ENCODE assay signal across 12 cellular contexts in genomic region chr7:142440219-142441073, GRCh38.
DNase-seq lines count a peak whose midpoint lies in the region; ATAC-seq, FAIRE-seq and TF ChIP-seq lines count a peak whose summit lies in the region.
"Had no signal": no experiment of that assay in that cellular context is flagged by ENCODE, and none has a peak within 500 bp of the region (broad histone marks: within the 10 kb centered on the region; RNA-seq: fewer than 3 reads in every experiment).

No MANE protein-coding gene starts in this region.

- H3K36me3 ChIP-seq in OCI-LY3 (replicated peaks; ENCODE audit: low read depth, low read length): no peaks in the 10 kb centered on the region
- H3K36me3 ChIP-seq in kidney (ENCODE audit: control insufficient read depth in 1 of 2, insufficient read depth in 2 of 2, low read length in 2 of 2): no peaks in the 10 kb centered on the region

- H3K4me3 ChIP-seq in OCI-LY3 (ENCODE audit: low read length) (no peak overlapping the region), retinal pigment epithelial cell (ENCODE audit: low read length) (no peak overlapping the region), kidney (ENCODE audit: low read length in 2 of 2) (no peak overlapping the region)

- H3K9me3 Mint-ChIP-seq in dendritic cell treated with granulocyte-macrophage colony-stimulating factor and Interleukin-4, amounts not matched to agents 40 ng/mL and 50 ng/mL, for 4 days: peaks cover 19% of the 10 kb centered on the region
- H3K9me3 Mint-ChIP-seq: IgD-negative memory B cell, WTC11 had no signal

- peak overlapping the region; percentile 23 for H3K4me3 Mint-ChIP-seq in dendritic cell treated with granulocyte-macrophage colony-stimulating factor and Interleukin-4, amounts not matched to agents 40 ng/mL and 50 ng/mL, for 4 days
- H3K4me3 Mint-ChIP-seq: IgD-negative memory B cell, WTC11 had no signal

- peak overlapping the region; percentile 60 for H3K4me2 ChIP-seq in OCI-LY3 (ENCODE audit: low read length)

- H3K27ac ChIP-seq in OCI-LY3 (ENCODE audit: low read length) (no peak overlapping the region), kidney (ENCODE audit: low read depth in 2 of 2, low read length in 2 of 2) (no peak overlapping the region)
- H3K27ac ChIP-seq: 22Rv1 had no signal

- peaks cover 15% of the 10 kb centered on the region for H3K27me3 ChIP-seq in OCI-LY3 (ENCODE audit: low read depth, low read length)

- peaks cover 35% of the 10 kb centered on the region for H3K4me1 ChIP-seq in OCI-LY3 (ENCODE audit: low read length)
- no peaks in the 10 kb centered on the region for H3K4me1 ChIP-seq in kidney (ENCODE audit: control insufficient read depth in 1 of 2, insufficient read depth in 1 of 2, low read depth in 1 of 2, low read length in 2 of 2)

- no peaks in the 10 kb centered on the region for H3K9me3 ChIP-seq in OCI-LY3 (ENCODE audit: insufficient read depth, low read length)
- H3K9me3 ChIP-seq in kidney (ENCODE audit: control insufficient read depth in 1 of 2, low read length in 2 of 2): peaks cover 0 to 5% of the 10 kb centered on the region in 2 donors

- H3K79me2 ChIP-seq in OCI-LY3 (ENCODE audit: low read length): no peaks in the 10 kb centered on the region

- DNase-seq in NOMO-1 treated with DMSO at 0.1 percent for 48 hours (lab: John Stamatoyannopoulos, UW; ENCODE audit: unreplicated experiment): peak; percentile 4
- DNase-seq in NOMO-1 (lab: John Stamatoyannopoulos, UW; ENCODE audit: unreplicated experiment in 2 of 2): no peak
- peak; percentile 14 for DNase-seq in retinal pigment epithelial cell (ENCODE audit: low read depth)
- DNase-seq in kidney: no peak
- no peak for DNase-seq in iPS-NIHi7 (ENCODE audit: extremely low spot score)
- DNase-seq: NCI-H524 treated with DMSO at 0.1 percent for 48 hours had no signal

- no peak overlapping the region for H3K9ac ChIP-seq in OCI-LY3 (ENCODE audit: low read length)
- H3K9ac ChIP-seq in kidney (ENCODE audit: low read length in 2 of 2): no peak overlapping the region

- intact Hi-C loops in dendritic cell treated with granulocyte-macrophage colony-stimulating factor and Interleukin-4, amounts not matched to agents 40 ng/mL and 50 ng/mL, for 4 days (cut with micrococcal nuclease): no loop called here
- intact Hi-C loops in kidney (cut with DNase I): no loop called here

- no peak for ATAC-seq in GM19395 (IDR thresholded peaks at IDR 0.05; ENCODE audit: unreplicated experiment)
- ATAC-seq: WTC11 had no signal

- H4K20me1 ChIP-seq in OCI-LY3 (ENCODE audit: insufficient read depth, low read length): no peaks in the 10 kb centered on the region

- H3K4me1 Mint-ChIP-seq in dendritic cell treated with granulocyte-macrophage colony-stimulating factor and Interleukin-4, amounts not matched to agents 40 ng/mL and 50 ng/mL, for 4 days (ENCODE audit: low read depth): peaks cover 58% of the 10 kb centered on the region

- no peak for FAIRE-seq in kidney (lab: Jason Lieb, UNC)

- peaks cover 10% of the 10 kb centered on the region for H3K36me3 Mint-ChIP-seq in dendritic cell treated with granulocyte-macrophage colony-stimulating factor and Interleukin-4, amounts not matched to agents 40 ng/mL and 50 ng/mL, for 4 days (ENCODE audit: low read depth)
- H3K36me3 Mint-ChIP-seq: IgD-negative memory B cell, WTC11 had no signal

- no peaks in the 10 kb centered on the region for H3K27me3 Mint-ChIP-seq in dendritic cell treated with granulocyte-macrophage colony-stimulating factor and Interleukin-4, amounts not matched to agents 40 ng/mL and 50 ng/mL, for 4 days

- no peak overlapping the region for H2AFZ ChIP-seq in OCI-LY3 (ENCODE audit: low read depth, low read length)

- no peak overlapping the region for H3K27ac Mint-ChIP-seq in dendritic cell treated with granulocyte-macrophage colony-stimulating factor and Interleukin-4, amounts not matched to agents 40 ng/mL and 50 ng/mL, for 4 days
- H3K27ac Mint-ChIP-seq: IgD-negative memory B cell, WTC11 had no signal

- TF ChIP-seq CTCF in OCI-LY3 (IDR thresholded peaks at IDR 0.05; ENCODE audit: low read depth, low read length) (no peak), retinal pigment epithelial cell (conservative IDR thresholded peaks at IDR 0.05; ENCODE audit: low read depth, low read length) (no peak), kidney (IDR thresholded peaks at IDR 0.05; ENCODE audit: borderline replicate concordance, extremely low read depth, insufficient read depth) (no peak)

Comparison
In these comparisons a context has a peak if more than half of its experiments do, and no peak if none do; other contexts are left out.
1. DNase-seq: peak in NOMO-1 treated with DMSO at 0.1 percent for 48 hours (single experiment) and retinal pigment epithelial cell (single experiment); none in NOMO-1 (0 of 2), kidney (single experiment) and iPS-NIHi7 (single experiment).